ENCODE assay signal across 15 cellular contexts in genomic region chr12:130086248-130086647, GRCh38.
A peak's percentile ranks its signal among the peaks of the same experiment; 100 is the strongest.
DNase-seq lines count a peak whose midpoint lies in the region; ATAC-seq and TF ChIP-seq lines count a peak whose summit lies in the region.
"Had no signal": no experiment of that assay in that cellular context is flagged by ENCODE, and none has a peak within 500 bp of the region (broad histone marks: within the 10 kb centered on the region; RNA-seq: fewer than 3 reads in every experiment).

No MANE protein-coding gene starts in this region.

- peak; percentile 25 for DNase-seq in stimulated activated CD4-positive, alpha-beta T cell treated with anti-CD3 and anti-CD28 coated beads, Interleukin-15, amount 100 ng/mL, for 24 hours
- DNase-seq in stimulated activated CD4-positive, alpha-beta T cell treated with anti-CD3 and anti-CD28 coated beads, Interleukin-4, amount 100 ng/mL, for 24 hours: no peak
- peak; percentile 2 to 6 for DNase-seq in activated CD4-positive, alpha-beta T cell treated with anti-CD3 and anti-CD28 coated beads, Interleukin-2, amount 50 U/mL, for 48 hours
- DNase-seq in left kidney (ENCODE audit: low read depth, low spot score) (peak; percentile 50), upper lobe of right lung (no peak), pons (ENCODE audit: low spot score) (no peak), C1 segment of cervical spinal cord (lab: John Stamatoyannopoulos, UW) (no peak), ecto neural progenitor cell (ENCODE audit: low spot score) (no peak)
- DNase-seq: AML-193; brain microvascular endothelial cell; dorsolateral prefrontal cortex; heart left ventricle; stimulated activated CD4-positive, alpha-beta T cell treated with anti-CD3 and anti-CD28 coated beads, Interleukin-12 subunit alpha, Interleukin-12 subunit beta, amount 100 ng/mL, for 4 hours had no signal

- intact Hi-C loops in upper lobe of right lung (cut with DNase I): no loop called here

- H3K9me3 ChIP-seq in upper lobe of right lung: no peaks in the 10 kb centered on the region
- H3K9me3 ChIP-seq: heart left ventricle had no signal

- ATAC-seq in upper lobe of right lung: peak; percentile 38
- ATAC-seq: activated CD4-positive, CD25-positive, alpha-beta regulatory T cell treated with anti-CD3 and anti-CD28 coated beads, Interleukin-2, amount 50 U/mL, for 24 hours had no signal

- H3K4me3 ChIP-seq in upper lobe of right lung: no peak overlapping the region
- H3K4me3 ChIP-seq: dorsolateral prefrontal cortex, heart left ventricle had no signal

- no peaks in the 10 kb centered on the region for H3K36me3 ChIP-seq in upper lobe of right lung
- H3K36me3 ChIP-seq: brain microvascular endothelial cell, heart left ventricle had no signal

- peak overlapping the region; percentile 58 for H3K27ac ChIP-seq in upper lobe of right lung
- H3K27ac ChIP-seq: brain microvascular endothelial cell, heart left ventricle, parathyroid adenoma had no signal

- H3K27me3 ChIP-seq in upper lobe of right lung: no peaks in the 10 kb centered on the region
- H3K27me3 ChIP-seq: brain microvascular endothelial cell had no signal

- TF ChIP-seq CTCF in upper lobe of right lung (IDR thresholded peaks at IDR 0.05): no peak

- no peaks in the 10 kb centered on the region for H3K4me1 ChIP-seq in upper lobe of right lung
- H3K4me1 ChIP-seq: parathyroid adenoma had no signal

Comparison
In these comparisons a context has a peak if more than half of its experiments do, and no peak if none do; other contexts are left out.
1. DNase-seq: peak in stimulated activated CD4-positive, alpha-beta T cell treated with anti-CD3 and anti-CD28 coated beads, Interleukin-15, amount 100 ng/mL, for 24 hours (single experiment), activated CD4-positive, alpha-beta T cell treated with anti-CD3 and anti-CD28 coated beads, Interleukin-2, amount 50 U/mL, for 48 hours (2 of 2) and left kidney (single experiment); none in stimulated activated CD4-positive, alpha-beta T cell treated with anti-CD3 and anti-CD28 coated beads, Interleukin-4, amount 100 ng/mL, for 24 hours (single experiment), upper lobe of right lung (single experiment), pons (single experiment), C1 segment of cervical spinal cord (0 of 14) and ecto neural progenitor cell (single experiment).